Comparison of ENCODE assay signal across 24 cellular contexts in genomic region chr21:25964926-25965325, GRCh38.
A peak's percentile ranks its signal among the peaks of the same experiment; 100 is the strongest.
DNase-seq lines count a peak whose midpoint lies in the region; ATAC-seq and TF ChIP-seq lines count a peak whose summit lies in the region.
"Had no signal": no experiment of that assay in that cellular context is flagged by ENCODE, and none has a peak within 500 bp of the region (broad histone marks: within the 10 kb centered on the region; RNA-seq: fewer than 3 reads in every experiment).

No MANE protein-coding gene starts in this region.

- no peak overlapping the region for H2AFZ ChIP-seq in HCT116 (ENCODE audit: low read depth, low read length, poor library complexity, severe bottlenecking)
- H2AFZ ChIP-seq: GM23248 had no signal

- H3K4me1 Mint-ChIP-seq in T-cell, result peaks cover 8 to 16% (median 14%) of the 10 kb centered on the region in 3 donors

- RAD21 ChIA-PET in HCT116 (lab: Charles Lee; ENCODE audit: low non-redundant PET in 1 of 2, low total read pairs in 2 of 2, uncharacterized antibody in 2 of 2, unreplicated experiment in 2 of 2), result no interaction called here

- no peak overlapping the region for H3K4me3 Mint-ChIP-seq in T-cell
- H3K4me3 Mint-ChIP-seq: CD8-positive, alpha-beta memory T cell had no signal

- H3K36me3 ChIP-seq in HCT116 (ENCODE audit: control insufficient read depth in 1 of 2, insufficient read depth in 2 of 2, low read length in 2 of 2) (0 out of 4 replicates have a peak, but pooled peaks cover 0 to under 1% of the 10 kb centered on the region in 2 experiments), spleen (peaks cover 0 to 4% (median 0%) of the 10 kb centered on the region in 6 donors)

- H3K27me3 Mint-ChIP-seq in T-cell, result no peaks in the 10 kb centered on the region

- H3K27me3 ChIP-seq in HCT116 (ENCODE audit: insufficient read depth, low read length) (no peaks in the 10 kb centered on the region), spleen (replicated peaks in 1 of 7) (no peaks in the 10 kb centered on the region)

- intact Hi-C loops in HCT116 (cut with micrococcal nuclease) (loop anchor here (5.0 to 10.0 kb wide), 2 partner anchors 207 to 360 kb away; partner anchors contain the start of genes APP and MRPL39), spleen (cut with DNase I; ENCODE audit: low total_unique reads) (no loop called here)

- no peaks in the 10 kb centered on the region; the same call in 1 of the 2 replicates for H3K79me2 ChIP-seq in HCT116 (ENCODE audit: insufficient read depth, low read length)

- H3K4me3 ChIP-seq in HCT116 (replicated peaks in 1 of 2; ENCODE audit: low read depth in 1 of 2, low read length in 2 of 2), result no peak overlapping the region
- H3K4me3 ChIP-seq in spleen, result no peak overlapping the region
- H3K4me3 ChIP-seq: GM23248, HAP-1 had no signal

- H3K9me3 Mint-ChIP-seq in T-cell, result no peaks in the 10 kb centered on the region
- H3K9me3 Mint-ChIP-seq: CD8-positive, alpha-beta memory T cell had no signal

- POLR2A ChIA-PET in HCT116 (lab: Charles Lee) (no interaction called here), T-cell (lab: Charles Lee) (no interaction called here)

- 90 to 96% (median 95%) methylated on average over 5 of the region's 5 CpGs for WGBS in spleen, 5 donors

- TF ChIP-seq RAD21 in HCT116 (IDR thresholded peaks at IDR 0.05; ENCODE audit: low read depth), result no peak

- H3K9me2 ChIP-seq in HCT116 (ENCODE audit: insufficient read depth), result no peaks in the 10 kb centered on the region

- TF ChIP-seq CTCF in HCT116 (IDR thresholded peaks at IDR 0.05 in 2 of 3, conservative IDR thresholded peaks at IDR 0.05 in 1 of 3; ENCODE audit: borderline replicate concordance in 1 of 3, insufficient read depth in 1 of 3, low read depth in 2 of 3, low read length in 2 of 3), result no peak
- TF ChIP-seq CTCF in spleen (IDR thresholded peaks at IDR 0.05 in 8 of 11, conservative IDR thresholded peaks at IDR 0.05 in 3 of 11), result no peak

- peaks cover 14% of the 10 kb centered on the region for H3K36me3 Mint-ChIP-seq in T-cell
- H3K36me3 Mint-ChIP-seq: CD8-positive, alpha-beta memory T cell had no signal

- DNase-seq in HCT116 (ENCODE audit: low read depth, low spot score), result no peak
- DNase-seq in epithelial cell of prostate (ENCODE audit: low read depth, low spot score), result no peak
- DNase-seq in spleen, result no peak
- no peak for DNase-seq in T-cell
- DNase-seq in activated effector memory CD4-positive, alpha-beta T cell treated with Interleukin-2 at 50 U/mL for 16 hours, result no peak
- DNase-seq in MV-4-11 (lab: John Stamatoyannopoulos, UW), result no peak
- DNase-seq: AML-193; C1 segment of cervical spinal cord; Calu3; CD8-positive, alpha-beta memory T cell; DMS53; EL; GF-D8; GM23248; IMR-90; NCI-H1105 treated with DMSO at 0.1 percent for 48 hours; NCI-H2081; NCI-H2171; NCI-H526; OCI-M1; SHP77 had no signal

- H3K27ac Mint-ChIP-seq in T-cell, result no peak overlapping the region
- H3K27ac Mint-ChIP-seq: CD8-positive, alpha-beta memory T cell had no signal

- no TSS peak for BruUV-seq in HCT116 (replicated peaks; lab: Mats Ljungman, UMichigan)

- H3K4me2 ChIP-seq in HCT116 (ENCODE audit: low read length), result peak overlapping the region; percentile 64
- H3K4me2 ChIP-seq: KMS-11 had no signal

- TF ChIP-seq POLR2A in HCT116 (IDR thresholded peaks at IDR 0.05; ENCODE audit: borderline replicate concordance, extremely low read depth, insufficient read depth, insufficient read length) (no peak), spleen (IDR thresholded peaks at IDR 0.05) (no peak)

- H4K20me1 ChIP-seq in HCT116 (ENCODE audit: insufficient read depth), result no peaks in the 10 kb centered on the region

- CTCF ChIA-PET in HCT116 (lab: Charles Lee) (interaction anchor here (0.7 kb wide), 1 partner anchor 176 kb away, joined by 3 read pairs; no protein-coding TSS in a partner anchor), T-cell (lab: Charles Lee) (no interaction called here)

- H3K4me1 ChIP-seq in HCT116 (ENCODE audit: control insufficient read depth in 1 of 2, insufficient read depth in 2 of 2, low read length in 2 of 2) (peaks cover 24 to 38% of the 10 kb centered on the region in 2 experiments), spleen (peaks cover 12 to 65% (median 41%) of the 10 kb centered on the region in 6 donors)

- ATAC-seq in HCT116 (no peak), T-cell (replicated peaks in 1 of 4) (no peak)

- H3K9me3 ChIP-seq in HCT116 (ENCODE audit: control insufficient read depth in 1 of 2, insufficient read depth in 1 of 2, low read depth in 1 of 2, low read length in 2 of 2) (no peaks in the 10 kb centered on the region), spleen (no peaks in the 10 kb centered on the region)
- H3K9me3 ChIP-seq: HAP-1 had no signal

- no peak overlapping the region for H3K9ac ChIP-seq in HCT116 (ENCODE audit: low read length)
- H3K9ac ChIP-seq: GM23248, KMS-11 had no signal

- peak overlapping the region; percentile 83; the same call in 1 of the 2 replicates for H3K27ac ChIP-seq in HCT116 (ENCODE audit: low read depth, low read length)
- peak overlapping the region; percentile 35 for H3K27ac ChIP-seq in angular gyrus (ENCODE audit: low read depth, low read length)
- H3K27ac ChIP-seq in epithelial cell of prostate, result peak overlapping the region; percentile 68
- peak overlapping the region in 6 of 8 donors; percentile 24 to 73 (median 66) for H3K27ac ChIP-seq in spleen
- H3K27ac ChIP-seq: GM23248, KMS-11 had no signal

TF ChIP-seq in HCT116, 20 proteins besides CTCF, POLR2A, EP300 and RAD21:
- TF ChIP-seq REST (IDR thresholded peaks at IDR 0.05; ENCODE audit: low read depth), result no peak
- TF ChIP-seq EGR1 (IDR thresholded peaks at IDR 0.05; ENCODE audit: low read depth), result no peak
- no peak for TF ChIP-seq TCF7L2 (IDR thresholded peaks at IDR 0.05; ENCODE audit: borderline replicate concordance, extremely low read depth, insufficient read depth, insufficient read length)
- TF ChIP-seq FOSL1 (IDR thresholded peaks at IDR 0.05; ENCODE audit: low read depth), result no peak
- no peak for TF ChIP-seq ZFX (IDR thresholded peaks at IDR 0.05)
- TF ChIP-seq ZBTB33 (IDR thresholded peaks at IDR 0.05; ENCODE audit: extremely low read depth, insufficient replicate concordance, low read length), result no peak
- TF ChIP-seq YY1 (IDR thresholded peaks at IDR 0.05; ENCODE audit: extremely low read depth, insufficient replicate concordance, low read depth, low read length), result no peak
- TF ChIP-seq EZH2phosphoT487 (IDR thresholded peaks at IDR 0.05; ENCODE audit: borderline replicate concordance), result no peak
- TF ChIP-seq ATF3 (IDR thresholded peaks at IDR 0.05), result no peak
- no peak for TF ChIP-seq EZH2 (IDR thresholded peaks at IDR 0.05)
- no peak for TF ChIP-seq ELF1 (IDR thresholded peaks at IDR 0.05; ENCODE audit: borderline replicate concordance, low read depth)
- TF ChIP-seq JUND (IDR thresholded peaks at IDR 0.05), result no peak
- no peak for TF ChIP-seq SIN3A (IDR thresholded peaks at IDR 0.05; ENCODE audit: low read depth)
